Comparison of ENCODE assay signal across 11 cellular contexts in the genomic region with DNA sequence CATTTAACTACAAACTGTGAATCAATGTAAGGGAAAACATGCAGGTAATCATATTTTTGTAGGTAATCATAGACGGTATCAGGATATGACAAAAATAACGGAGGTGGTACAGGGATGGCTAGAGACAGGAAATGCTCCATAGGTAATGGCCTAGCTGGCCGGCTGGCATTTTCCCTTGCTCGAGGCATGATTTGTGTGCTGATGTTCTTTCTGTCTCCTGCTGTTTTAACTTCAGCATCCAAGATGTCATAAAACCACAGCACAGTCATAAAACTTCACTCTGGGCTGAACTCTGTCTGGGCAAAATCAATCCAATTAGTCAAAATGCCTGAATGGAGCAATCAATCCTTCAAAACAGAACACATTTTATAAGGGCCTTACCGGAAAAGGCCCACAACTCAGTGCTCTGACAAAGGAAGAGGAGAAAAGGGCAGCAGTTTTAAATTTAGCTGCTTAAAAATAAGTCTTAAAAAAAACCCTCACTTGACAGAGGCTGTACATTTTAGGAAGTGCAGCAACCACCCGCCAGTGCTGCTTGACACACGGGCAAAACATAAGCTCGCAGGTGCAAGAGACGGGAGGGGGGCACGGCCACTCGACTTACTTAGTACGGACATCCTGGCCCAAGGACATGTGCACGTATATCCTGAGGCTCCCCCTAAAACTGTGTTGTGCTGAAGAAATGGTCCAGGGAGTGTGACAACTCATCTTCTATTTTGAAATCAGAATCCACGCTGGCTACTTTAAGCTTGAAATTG. TPM values are rescaled to one million over a fixed set of nuclear protein-coding genes. Genes with fewer than 3 reads are reported as not detected.
DNase-seq lines count a peak whose midpoint lies in the region; ATAC-seq, FAIRE-seq and TF ChIP-seq lines count a peak whose summit lies in the region.
"Had no signal": no experiment of that assay in that cellular context is flagged by ENCODE, and none has a peak within 500 bp of the region (broad histone marks: within the 10 kb centered on the region; RNA-seq: fewer than 3 reads in every experiment).

No MANE protein-coding gene starts in this region.

- DNase-seq in NCI-H1417 (lab: John Stamatoyannopoulos, UW) (peak in 2 of 3 experiments; percentile 10 to 69), NCI-H1417 treated with DMSO at 0.1 percent for 48 hours (lab: John Stamatoyannopoulos, UW) (no peak), HTR-8/SVneo (ENCODE audit: insufficient read length, low spot score) (peak; percentile 22), neural progenitor cell (ENCODE audit: low spot score) (no peak), Caco-2 (no peak)
- no peak for DNase-seq in activated naive CD8-positive, alpha-beta T cell treated with anti-CD3 and anti-CD28 coated beads, Interleukin-2, amount 10 ng/mL, durations not matched to agents 7 days and 5 days
- no peak for DNase-seq in stimulated activated CD4-positive, alpha-beta T cell treated with anti-CD3 and anti-CD28 coated beads, Interleukin-2, amount 100 ng/mL, for 48 hours
- DNase-seq: NCI-H1694 treated with DMSO at 0.1 percent for 48 hours; stimulated activated CD4-positive, alpha-beta T cell treated with anti-CD3 and anti-CD28 coated beads, Interleukin-1b, Interleukin-23, amount 100 ng/mL, for 48 hours had no signal

- H3K4me1 ChIP-seq in neural progenitor cell (no peaks in the 10 kb centered on the region), Caco-2 (no peaks in the 10 kb centered on the region)

- H3K36me3 Mint-ChIP-seq in activated naive CD8-positive, alpha-beta T cell treated with anti-CD3 and anti-CD28 coated beads, Interleukin-2, amount 10 ng/mL, durations not matched to agents 7 days and 5 days: peaks cover 43% of the 10 kb centered on the region
- peaks cover 23% of the 10 kb centered on the region for H3K36me3 Mint-ChIP-seq in neural progenitor cell
- peaks cover 30% of the 10 kb centered on the region for H3K36me3 Mint-ChIP-seq in Caco-2 (ENCODE audit: insufficient read depth, unreplicated experiment)

- POLR2A ChIA-PET in activated naive CD8-positive, alpha-beta T cell treated with anti-CD3 and anti-CD28 coated beads, Interleukin-2, amount 10 ng/mL, durations not matched to agents 7 days and 5 days (lab: Charles Lee): interaction anchor here (0.6 to 1.0 kb wide), 3 partner anchors 41 to 410 kb away, joined by 3 to 4 read pairs (median 4); partner anchors contain the start of gene GPR68
- POLR2A ChIA-PET in Caco-2 (lab: Charles Lee): no interaction called here

- H3K4me1 Mint-ChIP-seq in activated naive CD8-positive, alpha-beta T cell treated with anti-CD3 and anti-CD28 coated beads, Interleukin-2, amount 10 ng/mL, durations not matched to agents 7 days and 5 days: peaks cover 23% of the 10 kb centered on the region
- H3K4me1 Mint-ChIP-seq in neural progenitor cell (no peaks in the 10 kb centered on the region), Caco-2 (ENCODE audit: low read depth, unreplicated experiment) (no peaks in the 10 kb centered on the region)

- intact Hi-C loops in Caco-2 (cut with micrococcal nuclease; ENCODE audit: unreplicated experiment): no loop called here

- peak overlapping the region; percentile 15 for H3K9ac ChIP-seq in neural progenitor cell

- no peaks in the 10 kb centered on the region for H3K9me3 ChIP-seq in neural progenitor cell (ENCODE audit: low read depth)
- H3K9me3 ChIP-seq in Caco-2: no peaks in the 10 kb centered on the region
- H3K9me3 ChIP-seq: neutrophil had no signal

- peak overlapping the region; percentile 11 for H3K27ac Mint-ChIP-seq in activated naive CD8-positive, alpha-beta T cell treated with anti-CD3 and anti-CD28 coated beads, Interleukin-2, amount 10 ng/mL, durations not matched to agents 7 days and 5 days
- no peak overlapping the region for H3K27ac Mint-ChIP-seq in neural progenitor cell
- H3K27ac Mint-ChIP-seq in Caco-2 (ENCODE audit: unreplicated experiment): no peak overlapping the region

- CTCF ChIA-PET in Caco-2 (lab: Charles Lee): interaction anchor here (0.6 to 2.5 kb wide), 2 partner anchors 108 to 237 kb away, joined by 4 to 11 read pairs; no protein-coding TSS in a partner anchor

- no peak overlapping the region for H3K4me2 ChIP-seq in neural progenitor cell

- no TSS peak for BruUV-seq in Caco-2 (replicated peaks; lab: Mats Ljungman, UMichigan)

- H3K36me3 ChIP-seq in neural progenitor cell (no peaks in the 10 kb centered on the region), Caco-2 (ENCODE audit: control insufficient read depth, insufficient read depth, low read length) (no peaks in the 10 kb centered on the region; the same call in 1 of the 2 replicates)

- peak; percentile 55 for FAIRE-seq in HTR-8/SVneo (lab: Jason Lieb, UNC)

- no peaks in the 10 kb centered on the region for H3K79me2 ChIP-seq in neural progenitor cell (ENCODE audit: low read depth)

- H3K4me3 ChIP-seq in neural progenitor cell (no peak overlapping the region), Caco-2 (ENCODE audit: low read depth, low read length) (no peak overlapping the region)

- no peaks in the 10 kb centered on the region for H3K9me3 Mint-ChIP-seq in activated naive CD8-positive, alpha-beta T cell treated with anti-CD3 and anti-CD28 coated beads, Interleukin-2, amount 10 ng/mL, durations not matched to agents 7 days and 5 days
- H3K9me3 Mint-ChIP-seq in neural progenitor cell: no peaks in the 10 kb centered on the region
- H3K9me3 Mint-ChIP-seq in Caco-2 (ENCODE audit: unreplicated experiment): no peaks in the 10 kb centered on the region

- H4K20me1 ChIP-seq in neural progenitor cell (ENCODE audit: low read depth): no peaks in the 10 kb centered on the region

- H3K27ac ChIP-seq in neural progenitor cell: peak overlapping the region; percentile 47
- H3K27ac ChIP-seq: neutrophil had no signal

- no peak for ATAC-seq in activated naive CD8-positive, alpha-beta T cell treated with anti-CD3 and anti-CD28 coated beads, Interleukin-2, amount 10 ng/mL, durations not matched to agents 7 days and 5 days (ENCODE audit: low read depth)
- ATAC-seq in HG02885 (IDR thresholded peaks at IDR 0.05; ENCODE audit: poor library complexity, unreplicated experiment): no peak

- no peak overlapping the region for H3K4me3 Mint-ChIP-seq in activated naive CD8-positive, alpha-beta T cell treated with anti-CD3 and anti-CD28 coated beads, Interleukin-2, amount 10 ng/mL, durations not matched to agents 7 days and 5 days
- no peak overlapping the region for H3K4me3 Mint-ChIP-seq in neural progenitor cell
- H3K4me3 Mint-ChIP-seq in Caco-2 (ENCODE audit: unreplicated experiment): no peak overlapping the region

- no peak overlapping the region for H2AFZ ChIP-seq in neural progenitor cell (replicated peaks)

- H3K27me3 ChIP-seq in neural progenitor cell (no peaks in the 10 kb centered on the region), Caco-2 (replicated peaks; ENCODE audit: control insufficient read depth, insufficient read depth, low read length) (no peaks in the 10 kb centered on the region)
- H3K27me3 ChIP-seq: neutrophil had no signal

- no peak for TF ChIP-seq CTCF in neural progenitor cell (IDR thresholded peaks at IDR 0.05)
- TF ChIP-seq CTCF in Caco-2 (IDR thresholded peaks at IDR 0.05; ENCODE audit: insufficient read depth in 1 of 2, low read depth in 1 of 2, low read length in 1 of 2, severe bottlenecking in 1 of 2, unreplicated experiment in 1 of 2): no peak

- H3F3A ChIP-seq in neural progenitor cell (ENCODE audit: low read depth): peaks cover 16% of the 10 kb centered on the region

- no peaks in the 10 kb centered on the region for H3K27me3 Mint-ChIP-seq in activated naive CD8-positive, alpha-beta T cell treated with anti-CD3 and anti-CD28 coated beads, Interleukin-2, amount 10 ng/mL, durations not matched to agents 7 days and 5 days
- no peaks in the 10 kb centered on the region for H3K27me3 Mint-ChIP-seq in neural progenitor cell (ENCODE audit: insufficient read depth, low read depth)
- no peaks in the 10 kb centered on the region for H3K27me3 Mint-ChIP-seq in Caco-2 (ENCODE audit: insufficient read depth, unreplicated experiment)

RNA-seq across cellular contexts. Expression of gene GPR68, which starts 40.5 kb away (rescaled TPM):
- total RNA-seq in activated naive CD8-positive, alpha-beta T cell treated with anti-CD3 and anti-CD28 coated beads, Interleukin-2, amount 10 ng/mL, durations not matched to agents 7 days and 5 days: 10 to 100 TPM; 23.0 to 28.0 TPM
- total RNA-seq in neural progenitor cell (ENCODE audit: low replicate concordance) (0.84 TPM in 1 of 2 replicates, not detected in the other), Caco-2 (2022) (0.14 TPM in 2 replicates)

Comparison
In these comparisons a context has a peak if more than half of its experiments do, and no peak if none do; other contexts are left out.
1. DNase-seq: peak in NCI-H1417 (2 of 3) and HTR-8/SVneo (single experiment); none in NCI-H1417 treated with DMSO at 0.1 percent for 48 hours (single experiment), activated naive CD8-positive, alpha-beta T cell treated with anti-CD3 and anti-CD28 coated beads, Interleukin-2, amount 10 ng/mL, durations not matched to agents 7 days and 5 days (single experiment), neural progenitor cell (single experiment), Caco-2 (0 of 2) and stimulated activated CD4-positive, alpha-beta T cell treated with anti-CD3 and anti-CD28 coated beads, Interleukin-2, amount 100 ng/mL, for 48 hours (0 of 2).
2. RNA of gene GPR68, which starts 40.5 kb away (total RNA-seq): 23.0 to 28.0 TPM in activated naive CD8-positive, alpha-beta T cell treated with anti-CD3 and anti-CD28 coated beads, Interleukin-2, amount 10 ng/mL, durations not matched to agents 7 days and 5 days; 0.14 TPM in Caco-2 and 0.84 TPM in neural progenitor cell; every median in the first group is over 10 times any median in the second.